9 cellular contexts compared by ENCODE assay signal in the genomic region with DNA sequence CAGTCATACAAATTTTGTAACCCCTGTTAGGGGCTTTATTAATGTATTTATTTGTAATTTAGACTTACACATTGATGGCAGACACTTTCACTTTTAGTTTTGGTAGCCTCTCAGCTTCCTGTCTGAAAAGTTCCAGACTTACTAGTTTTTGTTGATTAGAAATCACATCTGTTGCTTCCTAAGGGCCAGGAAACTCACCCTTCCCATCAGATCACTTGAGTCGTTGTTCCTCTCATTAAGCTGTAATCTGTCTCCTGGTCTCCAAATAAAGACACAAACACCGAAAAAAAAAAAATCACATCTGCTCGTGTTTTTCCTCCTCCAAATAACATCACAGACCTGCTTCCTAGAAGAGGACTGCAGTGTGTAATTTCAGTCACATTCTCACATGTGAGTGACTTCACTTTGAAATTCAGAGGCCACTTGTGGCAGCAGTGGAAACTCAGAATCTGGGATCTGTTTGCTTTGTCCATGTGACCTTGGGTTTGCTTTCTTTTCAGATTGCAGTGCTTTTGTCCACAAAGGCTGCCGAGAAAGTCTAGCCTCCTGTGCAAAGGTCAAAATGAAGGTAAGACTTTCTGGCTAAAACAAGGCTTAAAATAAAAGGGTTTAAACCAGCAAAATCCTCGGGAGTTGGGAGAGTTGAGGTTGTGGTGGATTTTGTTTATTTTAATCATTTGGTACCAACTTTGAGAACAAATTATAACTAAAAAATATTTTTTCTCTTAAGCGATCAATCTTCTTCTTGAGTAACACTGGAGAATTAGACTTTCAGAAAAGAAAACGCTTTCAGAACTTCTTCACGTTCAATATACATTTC.
DNase-seq lines count a peak whose midpoint lies in the region; ATAC-seq and TF ChIP-seq lines count a peak whose summit lies in the region.
"Had no signal": no experiment of that assay in that cellular context is flagged by ENCODE, and none has a peak within 500 bp of the region (broad histone marks: within the 10 kb centered on the region; RNA-seq: fewer than 3 reads in every experiment).

No MANE protein-coding gene starts in this region.

- DNase-seq in AG04450 (ENCODE audit: low read depth, low spot score), result no peak
- peak; percentile 59 for DNase-seq in MM.1S
- DNase-seq in dedifferentiated amniotic fluid mesenchymal stem cell (ENCODE audit: extremely low spot score), result peak; percentile 33

- no peak overlapping the region for H2AFZ ChIP-seq in MM.1S (ENCODE audit: low read length)

- H4K20me1 ChIP-seq in MM.1S (ENCODE audit: insufficient read depth, low read length), result peaks cover 8% of the 10 kb centered on the region

- H3F3A ChIP-seq in MM.1S (ENCODE audit: insufficient read depth, low read length), result peaks cover 26% of the 10 kb centered on the region

- peak; percentile 16 for ATAC-seq in GM19372 (IDR thresholded peaks at IDR 0.05; ENCODE audit: low read depth, unreplicated experiment)
- ATAC-seq in GM21825 (IDR thresholded peaks at IDR 0.05; ENCODE audit: unreplicated experiment), result no peak
- ATAC-seq in HG03045 (IDR thresholded peaks at IDR 0.05; ENCODE audit: unreplicated experiment), result no peak
- ATAC-seq in GM19328 (IDR thresholded peaks at IDR 0.05; ENCODE audit: unreplicated experiment), result no peak

- peak overlapping the region; percentile 40 for H3K27ac ChIP-seq in AG04450 (ENCODE audit: low read depth, low read length)
- peak overlapping the region; percentile 66; the same call in 1 of the 2 replicates for H3K27ac ChIP-seq in MM.1S (ENCODE audit: low read length)
- H3K27ac ChIP-seq in mucosa of rectum (ENCODE audit: low read depth in 2 of 2, low read length in 2 of 2), result peak overlapping the region; percentile 79 to 81
- H3K27ac ChIP-seq: epithelial cell of prostate had no signal

- H3K36me3 ChIP-seq in MM.1S (replicated peaks; ENCODE audit: insufficient read depth, low read length) (no peaks in the 10 kb centered on the region), mucosa of rectum (ENCODE audit: control insufficient read depth in 2 of 2, insufficient read depth in 2 of 2, low read length in 2 of 2) (peaks cover 26 to 38% of the 10 kb centered on the region in 2 donors)

- POLR2A ChIA-PET in AG04450 (lab: Yijun Ruan, JAX), result no interaction called here

- H3K27me3 ChIP-seq in AG04450 (ENCODE audit: control insufficient read depth, insufficient read depth, low read length) (no peaks in the 10 kb centered on the region), MM.1S (replicated peaks; ENCODE audit: insufficient read depth, low read length) (no peaks in the 10 kb centered on the region), mucosa of rectum (ENCODE audit: control insufficient read depth in 2 of 2, insufficient read depth in 2 of 2, low read length in 2 of 2) (no peaks in the 10 kb centered on the region)

- peaks cover 47% of the 10 kb centered on the region for H3K79me2 ChIP-seq in MM.1S (ENCODE audit: low read length)

- H3K9ac ChIP-seq in MM.1S (ENCODE audit: low read length), result peak overlapping the region; percentile 15; the same call in 1 of the 2 replicates
- H3K9ac ChIP-seq in mucosa of rectum (ENCODE audit: low read depth in 1 of 2, low read length in 2 of 2), result peak overlapping the region; percentile 45 to 57

- no peaks in the 10 kb centered on the region for H3K9me3 ChIP-seq in AG04450 (ENCODE audit: control insufficient read depth, insufficient read depth, low read length)
- H3K9me3 ChIP-seq in MM.1S (replicated peaks; ENCODE audit: insufficient read depth, low read length), result no peaks in the 10 kb centered on the region
- no peaks in the 10 kb centered on the region for H3K9me3 ChIP-seq in mucosa of rectum (ENCODE audit: control insufficient read depth in 2 of 2, low read length in 2 of 2)

- H3K4me1 ChIP-seq in MM.1S (ENCODE audit: low read length), result peaks cover 26% of the 10 kb centered on the region
- H3K4me1 ChIP-seq in mucosa of rectum (ENCODE audit: control insufficient read depth in 2 of 2, insufficient read depth in 2 of 2, low read length in 2 of 2), result peaks cover 20 to 30% of the 10 kb centered on the region in 2 donors

- H3K4me3 ChIP-seq in AG04450 (ENCODE audit: low read depth, low read length) (peak overlapping the region; percentile 30), MM.1S (ENCODE audit: low read length) (peak overlapping the region; percentile 16), mucosa of rectum (ENCODE audit: low read length in 2 of 2) (peak overlapping the region; percentile 25 to 53)

- TF ChIP-seq CTCF in AG04450 (IDR thresholded peaks at IDR 0.05; ENCODE audit: low read depth, low read length) (no peak), MM.1S (IDR thresholded peaks at IDR 0.05; ENCODE audit: low read length) (no peak)

- H3K9me2 ChIP-seq in MM.1S (replicated peaks; ENCODE audit: insufficient read depth, low read length), result no peaks in the 10 kb centered on the region

- peak overlapping the region; percentile 70 for H3K4me2 ChIP-seq in MM.1S (ENCODE audit: low read depth, low read length)

- CTCF ChIA-PET in AG04450 (lab: Charles Lee), result interaction anchor here (0.6 to 1.0 kb wide), 2 partner anchors 91 to 222 kb away, joined by 3 read pairs; no protein-coding TSS in a partner anchor
